In the genomic region with DNA sequence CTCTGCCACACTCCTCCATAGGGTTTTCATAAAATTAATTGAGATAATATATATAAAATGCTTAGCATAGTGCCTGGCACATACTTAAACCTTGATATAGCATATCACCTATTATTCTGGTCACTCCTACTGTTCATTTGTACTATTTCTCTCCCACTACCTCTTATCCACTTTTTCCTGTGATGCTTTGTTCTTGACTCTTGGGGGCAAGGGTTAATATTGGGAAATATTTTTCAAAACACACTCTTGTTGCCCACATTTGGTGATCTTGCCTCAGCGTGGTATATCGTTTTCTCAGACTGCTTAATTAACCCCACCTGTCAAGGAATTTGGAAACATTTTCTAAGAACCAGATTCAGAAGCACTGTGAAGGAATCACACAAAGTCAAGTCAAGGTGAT, we compare ENCODE assay signal across 31 cellular contexts. TPM values are rescaled to one million over a fixed set of nuclear protein-coding genes. Genes with fewer than 3 reads are reported as not detected.
"Had no signal": no experiment of that assay in that cellular context is flagged by ENCODE, and none has a peak within 500 bp of the region (broad histone marks: within the 10 kb centered on the region; RNA-seq: fewer than 3 reads in every experiment).

No MANE protein-coding gene starts in this region.

- H3K27ac ChIP-seq: stomach, suprapubic skin, testis, thoracic aorta, thyroid gland, tibial artery, tibial nerve, transverse colon, upper lobe of left lung, upper lobe of right lung, uterus, vagina had no signal

- H3K9me3 ChIP-seq: suprapubic skin, testis, thoracic aorta, thyroid gland, tibial artery, tibial nerve, transverse colon, upper lobe of left lung, upper lobe of right lung, uterus, vagina had no signal

- H3K36me3 ChIP-seq: stomach, suprapubic skin, thoracic aorta, thyroid gland, tibial artery, tibial nerve, transverse colon, upper lobe of left lung, upper lobe of right lung, uterus, vagina had no signal

- H3K27me3 ChIP-seq: suprapubic skin, testis, thyroid gland, tibial artery, transverse colon, upper lobe of left lung, upper lobe of right lung, vagina had no signal

- DNase-seq: stimulated activated CD4-positive, alpha-beta T cell treated with anti-CD3 and anti-CD28 coated beads, Interleukin-2, amount 100 ng/mL, for 48 hours; stimulated activated CD4-positive, alpha-beta T cell treated with anti-CD3 and anti-CD28 coated beads, Interleukin-4, amount 100 ng/mL, for 1 hour; stimulated activated CD4-positive, alpha-beta T cell treated with anti-CD3 and anti-CD28 coated beads, Interleukin-4, amount 100 ng/mL, for 24 hours; stimulated activated CD4-positive, alpha-beta T cell treated with anti-CD3 and anti-CD28 coated beads, Interleukin-4, amount 100 ng/mL, for 4 hours; stimulated activated CD8-positive, alpha-beta memory T cell treated with anti-CD3 and anti-CD28 coated beads, Interleukin-4, amount 100 ng/mL, for 48 hours; stimulated activated naive B cell treated with anti-CD40 and anti-IgM and Interleukin-4, amounts not matched to agents 10 μg/mL and 1 μg/mL and 100 μg/mL, for 72 hours; stimulated activated naive CD4-positive, alpha-beta T cell; stimulated activated naive CD4-positive, alpha-beta T cell treated with Interleukin-2 at 50 U/mL for 16 hours; stimulated activated naive CD8-positive, alpha-beta T cell treated with anti-CD3 and anti-CD28 coated beads, Interleukin-15, amount 100 ng/mL, for 72 hours; stimulated activated naive CD8-positive, alpha-beta T cell treated with anti-CD3 and anti-CD28 coated beads, Interleukin-15, Interleukin-2, amounts not matched to agents 100 U/mL and 50 U/mL, for 24 hours; stomach; substantia nigra; testis; thyroid gland; tibial artery; transverse colon; trophoblast cell; upper lobe of left lung; upper lobe of right lung; uterus had no signal

- ATAC-seq: stimulated activated effector memory CD8-positive, alpha-beta T cell treated with anti-CD3 and anti-CD28 coated beads, Interleukin-12 subunit alpha, Interleukin-12 subunit beta, amount 100 ng/mL, for 72 hours; stimulated activated memory B cell treated with anti-CD40 and anti-IgM and Interleukin-4, amounts not matched to agents 10 μg/mL and 1 μg/mL and 100 μg/mL, for 72 hours; stimulated activated naive B cell treated with anti-CD40 and anti-IgM and Interleukin-4, amounts not matched to agents 10 μg/mL and 1 μg/mL and 100 μg/mL, for 72 hours; stimulated activated naive CD8-positive, alpha-beta T cell treated with anti-CD3 and anti-CD28 coated beads, Interleukin-15, amount 100 ng/mL, for 72 hours; stimulated activated naive CD8-positive, alpha-beta T cell treated with anti-CD3 and anti-CD28 coated beads, Interleukin-15, Interleukin-2, amounts not matched to agents 100 U/mL and 50 U/mL, for 24 hours; upper lobe of right lung had no signal

- H3K4me1 ChIP-seq: stomach, suprapubic skin, testis, thyroid gland, tibial artery, tibial nerve, transverse colon, upper lobe of left lung, upper lobe of right lung, uterus, vagina had no signal

- H3K4me3 ChIP-seq: stomach, suprapubic skin, testis, thoracic aorta, thyroid gland, tibial artery, tibial nerve, transverse colon, upper lobe of left lung, upper lobe of right lung, uterus, vagina had no signal

- FAIRE-seq: urothelium cell line had no signal

RNA-seq across cellular contexts. Expression of gene SERPINA7, which starts 16.3 kb away (rescaled TPM):
- total RNA-seq: stomach, subcutaneous adipose tissue, temporal lobe, testis, thoracic aorta, thyroid gland, tibial nerve, transverse colon, upper lobe of right lung, ureter, urinary bladder, uterus, vagina had no signal
- polyA plus RNA-seq: stomach had no signal
